ENCODE assay signal across 13 cellular contexts in the genomic region with DNA sequence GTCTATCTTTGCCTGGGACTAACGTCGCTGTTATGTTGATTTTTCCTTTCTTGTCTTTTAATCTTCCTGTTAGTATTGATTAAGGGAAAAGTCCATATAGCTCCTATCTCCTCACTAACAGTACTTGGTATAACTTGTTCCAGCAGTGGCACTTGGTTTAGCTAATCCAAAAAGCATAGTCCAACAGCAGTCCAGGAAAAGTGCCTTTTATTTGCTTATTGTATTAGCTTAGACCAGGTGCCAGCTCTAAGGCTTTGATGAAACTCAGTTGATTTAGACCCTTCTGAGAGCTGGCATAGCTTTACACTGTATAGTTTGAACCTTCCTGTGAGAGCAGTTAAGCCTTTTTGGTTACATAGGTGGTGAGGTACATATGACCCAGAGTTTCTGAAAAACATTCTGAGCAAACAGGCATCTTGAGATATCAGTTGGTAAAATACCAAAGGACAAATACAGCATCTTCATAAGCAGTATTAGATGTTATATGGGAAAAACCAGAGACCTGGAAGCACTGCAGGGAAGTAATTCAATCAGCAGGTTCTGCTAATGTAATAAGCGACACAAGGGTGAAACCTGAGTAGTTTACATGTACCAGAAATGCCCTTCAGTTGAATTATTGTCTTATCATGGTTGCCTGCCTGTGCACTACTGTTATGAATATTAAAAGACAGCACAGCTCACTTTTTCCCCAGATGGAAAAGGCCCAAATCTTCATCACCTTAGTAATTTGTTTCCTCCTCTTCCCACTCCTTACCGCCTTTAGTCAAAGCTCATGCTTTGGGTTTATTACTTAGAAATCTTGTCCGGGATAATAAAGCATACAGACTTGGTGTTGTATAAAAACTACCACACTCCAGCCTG. TPM values are rescaled to one million over a fixed set of nuclear protein-coding genes. Genes with fewer than 3 reads are reported as not detected.
A peak's percentile ranks its signal among the peaks of the same experiment; 100 is the strongest.
DNase-seq lines count a peak whose midpoint lies in the region; ATAC-seq and TF ChIP-seq lines count a peak whose summit lies in the region.
"Had no signal": no experiment of that assay in that cellular context is flagged by ENCODE, and none has a peak within 500 bp of the region (broad histone marks: within the 10 kb centered on the region; RNA-seq: fewer than 3 reads in every experiment).

No MANE protein-coding gene starts in this region.

- no peak for TF ChIP-seq CTCF in testis (IDR thresholded peaks at IDR 0.05)

- peak overlapping the region; percentile 49 for H3K27ac Mint-ChIP-seq in activated naive CD8-positive, alpha-beta T cell treated with anti-CD3 and anti-CD28 coated beads for 36 hours

- ATAC-seq in SK-N-SH treated with all-trans-retinoic acid at 6 μM for 48 hours (no peak), HG02610 (IDR thresholded peaks at IDR 0.05; ENCODE audit: unreplicated experiment) (no peak), HG03378 (IDR thresholded peaks at IDR 0.05; ENCODE audit: unreplicated experiment) (no peak)

- 65 to 70% methylated on average over 5 of the region's 5 CpGs for WGBS in testis, 2 donors

- DNase-seq in stimulated activated CD4-positive, alpha-beta T cell treated with anti-CD3 and anti-CD28 coated beads, Interleukin-15, amount 100 ng/mL, for 24 hours, result peak; percentile 28
- no peak for DNase-seq in stimulated activated CD4-positive, alpha-beta T cell treated with anti-CD3 and anti-CD28 coated beads, Interleukin-2, amount 100 ng/mL, for 24 hours
- DNase-seq in NCI-H2171 treated with DMSO at 0.1 percent for 48 hours (lab: John Stamatoyannopoulos, UW) (peak; percentile 93), testis (no peak)
- no peak for DNase-seq in activated naive CD8-positive, alpha-beta T cell treated with anti-CD3 and anti-CD28 coated beads for 36 hours
- DNase-seq: stimulated activated CD4-positive, alpha-beta T cell treated with anti-CD3 and anti-CD28 coated beads, Interleukin-4, amount 100 ng/mL, for 4 hours; substantia nigra had no signal

- no peaks in the 10 kb centered on the region for H3K36me3 ChIP-seq in testis (ENCODE audit: low read depth, missing control alignments)
- H3K36me3 ChIP-seq: ascending aorta had no signal

- H3K4me3 ChIP-seq in testis, result no peak overlapping the region
- H3K4me3 ChIP-seq: ascending aorta had no signal

- peak overlapping the region; percentile 2 for H3K4me3 Mint-ChIP-seq in activated naive CD8-positive, alpha-beta T cell treated with anti-CD3 and anti-CD28 coated beads for 36 hours

- no peak for TF ChIP-seq POLR2A in testis (IDR thresholded peaks at IDR 0.05)

- peaks cover 21% of the 10 kb centered on the region for H3K27me3 Mint-ChIP-seq in activated naive CD8-positive, alpha-beta T cell treated with anti-CD3 and anti-CD28 coated beads for 36 hours

- no peaks in the 10 kb centered on the region for H3K9me3 ChIP-seq in testis
- H3K9me3 ChIP-seq: ascending aorta had no signal

- no peaks in the 10 kb centered on the region for H3K9me3 Mint-ChIP-seq in activated naive CD8-positive, alpha-beta T cell treated with anti-CD3 and anti-CD28 coated beads for 36 hours

- peaks cover 4% of the 10 kb centered on the region for H3K36me3 Mint-ChIP-seq in activated naive CD8-positive, alpha-beta T cell treated with anti-CD3 and anti-CD28 coated beads for 36 hours

- H3K4me1 ChIP-seq in testis, result peaks cover 25% of the 10 kb centered on the region

- intact Hi-C loops in testis (cut with DNase I; ENCODE audit: low total_unique reads), result no loop called here

- H3K4me1 Mint-ChIP-seq in activated naive CD8-positive, alpha-beta T cell treated with anti-CD3 and anti-CD28 coated beads for 36 hours, result peaks cover 28% of the 10 kb centered on the region

- peak overlapping the region; percentile 15 to 41 for H3K27ac ChIP-seq in testis
- H3K27ac ChIP-seq: ascending aorta, C4-2B, HL-60 had no signal

- no peaks in the 10 kb centered on the region for H3K27me3 ChIP-seq in testis
- H3K27me3 ChIP-seq: ascending aorta had no signal

TF ChIP-seq in SK-N-SH treated with all-trans-retinoic acid at 6 μM for 48 hours, 23 proteins besides CTCF, POLR2A, EP300 and RAD21:
- no peak for TF ChIP-seq ISL1 (CRISPR knock-in tag; IDR thresholded peaks at IDR 0.05)
- no peak for TF ChIP-seq TCF4 (CRISPR knock-in tag; IDR thresholded peaks at IDR 0.05; ENCODE audit: borderline replicate concordance)
- no peak for TF ChIP-seq ZFP30 (CRISPR knock-in tag; IDR thresholded peaks at IDR 0.05)
- TF ChIP-seq ZFP3 (CRISPR knock-in tag; IDR thresholded peaks at IDR 0.05), result no peak
- TF ChIP-seq ZNF70 (CRISPR knock-in tag; IDR thresholded peaks at IDR 0.05), result no peak
- no peak for TF ChIP-seq SNAI2 (CRISPR knock-in tag; IDR thresholded peaks at IDR 0.05)
- TF ChIP-seq ZNF8 (CRISPR knock-in tag; IDR thresholded peaks at IDR 0.05), result no peak
- TF ChIP-seq PPARA (CRISPR knock-in tag; IDR thresholded peaks at IDR 0.05; ENCODE audit: borderline replicate concordance), result no peak
- TF ChIP-seq ZNF565 (CRISPR knock-in tag; conservative IDR thresholded peaks at IDR 0.05; ENCODE audit: low read depth), result no peak
- no peak for TF ChIP-seq ESRRG (CRISPR knock-in tag; IDR thresholded peaks at IDR 0.05)
- TF ChIP-seq, protein P1, sequence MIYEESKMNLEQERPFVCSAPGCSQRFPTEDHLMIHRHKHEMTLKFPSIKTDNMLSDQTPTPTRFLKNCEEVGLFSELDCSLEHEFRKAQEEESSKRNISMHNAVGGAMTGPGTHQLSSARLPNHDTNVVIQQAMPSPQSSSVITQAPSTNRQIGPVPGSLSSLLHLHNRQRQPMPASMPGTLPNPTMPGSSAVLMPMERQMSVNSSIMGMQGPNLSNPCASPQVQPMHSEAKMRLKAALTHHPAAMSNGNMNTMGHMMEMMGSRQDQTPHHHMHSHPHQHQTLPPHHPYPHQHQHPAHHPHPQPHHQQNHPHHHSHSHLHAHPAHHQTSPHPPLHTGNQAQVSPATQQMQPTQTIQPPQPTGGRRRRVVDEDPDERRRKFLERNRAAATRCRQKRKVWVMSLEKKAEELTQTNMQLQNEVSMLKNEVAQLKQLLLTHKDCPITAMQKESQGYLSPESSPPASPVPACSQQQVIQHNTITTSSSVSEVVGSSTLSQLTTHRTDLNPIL (CRISPR knock-in tag; IDR thresholded peaks at IDR 0.05; ENCODE audit: low read depth), result no peak
- no peak for TF ChIP-seq TOX (CRISPR knock-in tag; IDR thresholded peaks at IDR 0.05; ENCODE audit: borderline replicate concordance)
- no peak for TF ChIP-seq RARB (CRISPR knock-in tag; IDR thresholded peaks at IDR 0.05)

RNA-seq across cellular contexts. Expression of a gene that starts 13.0 kb away (rescaled TPM):
- total RNA-seq in activated naive CD8-positive, alpha-beta T cell treated with anti-CD3 and anti-CD28 coated beads for 36 hours, result 1 to 10 TPM; 2.1 to 2.5 TPM
- 10 to 100 TPM; 27.6 to 32.5 TPM for total RNA-seq in testis
- 14.5 TPM for polyA plus RNA-seq in testis (ENCODE audit: insufficient read depth, low read depth, low replicate concordance)

Comparison
In these comparisons a context has a peak if more than half of its experiments do, and no peak if none do; other contexts are left out.
1. DNase-seq: peak in stimulated activated CD4-positive, alpha-beta T cell treated with anti-CD3 and anti-CD28 coated beads, Interleukin-15, amount 100 ng/mL, for 24 hours (single experiment) and NCI-H2171 treated with DMSO at 0.1 percent for 48 hours (single experiment); none in stimulated activated CD4-positive, alpha-beta T cell treated with anti-CD3 and anti-CD28 coated beads, Interleukin-2, amount 100 ng/mL, for 24 hours (0 of 2), activated naive CD8-positive, alpha-beta T cell treated with anti-CD3 and anti-CD28 coated beads for 36 hours (single experiment) and testis (single experiment).
2. RNA of a gene that starts 13.0 kb away (total RNA-seq): 27.6 to 32.5 TPM in testis; 2.1 to 2.5 TPM in activated naive CD8-positive, alpha-beta T cell treated with anti-CD3 and anti-CD28 coated beads for 36 hours; every median in the first group is over 4 times any median in the second.